In the genomic region with DNA sequence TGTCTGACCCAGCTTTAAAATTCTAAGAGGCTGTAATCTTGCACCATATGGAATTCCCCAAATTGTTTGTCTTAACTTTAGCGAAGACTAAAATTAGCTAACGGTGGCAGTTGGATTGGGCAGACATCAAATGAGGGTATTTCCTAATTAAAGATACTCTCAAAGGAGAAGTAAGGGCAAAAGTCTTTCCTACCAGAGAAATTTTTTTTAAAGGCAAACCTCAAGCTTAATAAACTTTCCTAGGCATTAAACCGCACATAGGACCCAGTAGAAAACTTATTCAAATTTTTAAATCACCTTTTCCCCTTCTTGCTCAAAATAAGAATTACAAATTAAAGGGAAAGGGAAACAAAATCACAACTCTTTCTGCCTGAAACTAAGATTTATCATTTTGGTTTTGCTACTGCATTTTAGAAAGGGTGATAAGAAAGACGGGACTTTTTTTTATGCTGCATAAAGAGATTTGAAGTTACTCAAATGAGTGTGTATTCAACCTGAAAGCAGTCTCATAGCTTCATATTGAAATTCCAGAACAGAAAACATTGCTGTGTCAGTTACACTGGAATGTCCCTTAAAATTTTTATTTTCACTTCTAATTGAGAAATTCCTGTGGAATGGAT, we compare ENCODE assay signal across 12 cellular contexts.
DNase-seq lines count a peak whose midpoint lies in the region; ATAC-seq, FAIRE-seq and TF ChIP-seq lines count a peak whose summit lies in the region.
"Had no signal": no experiment of that assay in that cellular context is flagged by ENCODE, and none has a peak within 500 bp of the region (broad histone marks: within the 10 kb centered on the region; RNA-seq: fewer than 3 reads in every experiment).

No MANE protein-coding gene starts in this region.

- ATAC-seq in GM21447 (IDR thresholded peaks at IDR 0.05; ENCODE audit: unreplicated experiment), result peak; percentile 43
- ATAC-seq in HG03457 (IDR thresholded peaks at IDR 0.05; ENCODE audit: unreplicated experiment), result peak; percentile 40
- ATAC-seq: PC-3 had no signal

- H3K4me3 ChIP-seq in astrocyte of the spinal cord (ENCODE audit: low read depth, low read length), result no peak overlapping the region
- H3K4me3 ChIP-seq in coronary artery, result no peak overlapping the region
- H3K4me3 ChIP-seq: lung had no signal

- in situ Hi-C loops in astrocyte of the spinal cord (cut with HindIII; ENCODE audit: low sequenced_read_pairs), result no loop called here

- no peak for TF ChIP-seq CTCF in astrocyte of the spinal cord (IDR thresholded peaks at IDR 0.05; ENCODE audit: low read depth, low read length)
- no peak for TF ChIP-seq CTCF in coronary artery (IDR thresholded peaks at IDR 0.05)

- H3K27ac ChIP-seq in coronary artery, result no peak overlapping the region

- FAIRE-seq in GM18507 (lab: Jason Lieb, UNC), result peak; percentile 81

- DNase-seq in GM18507 (ENCODE audit: extremely low spot score, insufficient read length, low read depth) (no peak), astrocyte of the spinal cord (ENCODE audit: low read depth, low spot score) (peak; percentile 21), coronary artery (ENCODE audit: low spot score) (no peak), NCI-H2171 (lab: John Stamatoyannopoulos, UW) (no peak), COLO668 (lab: John Stamatoyannopoulos, UW; ENCODE audit: unreplicated experiment) (no peak), NCI-H1930 (lab: John Stamatoyannopoulos, UW) (no peak)
- DNase-seq: GDM1; PC-3; stimulated activated CD4-positive, alpha-beta T cell treated with anti-CD3 and anti-CD28 coated beads, Interleukin-2, amount 100 ng/mL, for 24 hours had no signal
